16 cellular contexts compared by ENCODE assay signal in the genomic region with DNA sequence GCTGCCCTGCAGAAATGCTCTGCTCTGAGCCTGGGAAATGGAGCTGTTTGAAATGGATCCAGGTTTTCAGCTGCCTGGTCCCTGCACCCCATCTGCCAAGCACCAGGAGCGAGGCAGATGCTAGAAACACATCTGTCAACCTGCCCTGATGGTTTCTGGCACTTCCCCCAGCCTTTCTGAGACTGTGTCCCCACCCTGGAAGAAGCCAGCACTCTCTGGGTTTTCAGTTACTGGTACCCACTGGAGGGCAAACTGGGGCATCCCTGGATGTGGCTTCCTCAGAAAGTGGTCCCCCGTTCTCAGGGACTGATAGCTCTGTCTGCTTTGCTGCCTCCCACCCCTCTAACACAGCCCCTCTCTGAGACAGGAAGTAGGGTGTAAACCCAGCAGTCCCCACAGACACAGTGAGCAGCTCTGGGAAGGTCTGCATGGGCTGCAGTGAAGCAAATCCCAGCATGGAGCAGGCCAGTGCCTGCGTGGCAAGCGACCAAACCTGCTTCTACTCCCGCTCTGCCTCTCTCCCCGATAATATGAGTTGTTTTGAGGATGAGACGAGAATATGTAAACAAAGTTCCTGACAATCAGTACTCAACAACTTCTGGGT. TPM values are rescaled to one million over a fixed set of nuclear protein-coding genes. Genes with fewer than 3 reads are reported as not detected.
DNase-seq lines count a peak whose midpoint lies in the region; ATAC-seq and TF ChIP-seq lines count a peak whose summit lies in the region.
"Had no signal": no experiment of that assay in that cellular context is flagged by ENCODE, and none has a peak within 500 bp of the region (broad histone marks: within the 10 kb centered on the region; RNA-seq: fewer than 3 reads in every experiment).

No MANE protein-coding gene starts in this region.

- no peaks in the 10 kb centered on the region for H3K79me2 ChIP-seq in DND-41 (ENCODE audit: insufficient read depth, low read length)
- no peaks in the 10 kb centered on the region for H3K79me2 ChIP-seq in OCI-LY1 (ENCODE audit: insufficient read depth, low read length)

- H3K36me3 ChIP-seq in BLaER1 = no peaks in the 10 kb centered on the region
- H3K36me3 ChIP-seq in DND-41 (ENCODE audit: insufficient read depth, low read length) = no peaks in the 10 kb centered on the region
- no peaks in the 10 kb centered on the region for H3K36me3 ChIP-seq in OCI-LY1 (ENCODE audit: insufficient read depth, low read length)
- H3K36me3 ChIP-seq: SJCRH30 had no signal

- H3F3A ChIP-seq in OCI-LY1 (ENCODE audit: insufficient read depth, low read length) = no peaks in the 10 kb centered on the region

- peaks cover 6% of the 10 kb centered on the region for H3K9me3 Mint-ChIP-seq in glutamatergic neuron (ENCODE audit: unreplicated experiment)

- H4K20me1 ChIP-seq in BLaER1 = no peaks in the 10 kb centered on the region
- no peaks in the 10 kb centered on the region for H4K20me1 ChIP-seq in DND-41 (ENCODE audit: insufficient read depth, low read length)
- no peaks in the 10 kb centered on the region for H4K20me1 ChIP-seq in OCI-LY1 (ENCODE audit: insufficient read depth, low read length)

- H3K9me3 ChIP-seq in BLaER1 (no peaks in the 10 kb centered on the region), DND-41 (ENCODE audit: insufficient read depth, low read length, severe bottlenecking) (no peaks in the 10 kb centered on the region), OCI-LY1 (ENCODE audit: low read length) (no peaks in the 10 kb centered on the region)
- H3K9me3 ChIP-seq: A549, SJCRH30 had no signal

- no peaks in the 10 kb centered on the region for H3K36me3 Mint-ChIP-seq in glutamatergic neuron (ENCODE audit: unreplicated experiment)

- no peak overlapping the region for H3K4me3 Mint-ChIP-seq in glutamatergic neuron (ENCODE audit: unreplicated experiment)

- DNase-seq in DND-41 (peak; percentile 68), glutamatergic neuron (no peak), NCI-H2029 (lab: John Stamatoyannopoulos, UW) (no peak), C1 segment of cervical spinal cord (lab: John Stamatoyannopoulos, UW) (no peak)
- DNase-seq: GDM1, NCI-H1105, NCI-H2107, NCI-H226, NCI-H82, SJCRH30 had no signal

- H3K4me2 ChIP-seq in BLaER1 = peak overlapping the region; percentile 55
- peak overlapping the region; percentile 43 for H3K4me2 ChIP-seq in DND-41 (ENCODE audit: insufficient read depth, low read length)
- H3K4me2 ChIP-seq in OCI-LY1 (ENCODE audit: low read length) = peak overlapping the region; percentile 59
- H3K4me2 ChIP-seq: A549 had no signal

- no peaks in the 10 kb centered on the region for H3K9me2 ChIP-seq in OCI-LY1 (ENCODE audit: low read depth, low read length)

- no peaks in the 10 kb centered on the region for H3K27me3 ChIP-seq in BLaER1
- no peaks in the 10 kb centered on the region for H3K27me3 ChIP-seq in DND-41 (ENCODE audit: insufficient read depth, low read length, poor library complexity)
- no peaks in the 10 kb centered on the region for H3K27me3 ChIP-seq in OCI-LY1 (ENCODE audit: insufficient read depth, low read length)

- H3K27ac ChIP-seq in BLaER1 = no peak overlapping the region
- peak overlapping the region; percentile 70 for H3K27ac ChIP-seq in DND-41 (ENCODE audit: low read length)
- H3K27ac ChIP-seq in OCI-LY1 (ENCODE audit: low read depth, low read length, poor library complexity, severe bottlenecking) = peak overlapping the region; percentile 95
- H3K27ac ChIP-seq: A549, C4-2B, SJCRH30 had no signal

- H3K9ac ChIP-seq in BLaER1 = no peak overlapping the region
- H3K9ac ChIP-seq in DND-41 (ENCODE audit: low read depth, low read length) = peak overlapping the region; percentile 20
- H3K9ac ChIP-seq in OCI-LY1 (ENCODE audit: low read length) = peak overlapping the region; percentile 58

- peaks cover 4% of the 10 kb centered on the region for H3K27me3 Mint-ChIP-seq in glutamatergic neuron (ENCODE audit: unreplicated experiment)

- H3K4me3 ChIP-seq in BLaER1 (no peak overlapping the region), DND-41 (ENCODE audit: low read depth in 1 of 2, low read length in 2 of 2) (peak overlapping the region in 1 of 2 experiments; percentile 24; a peak in 1 of 4 replicates), OCI-LY1 (ENCODE audit: low read depth, low read length, poor library complexity, severe bottlenecking) (peak overlapping the region; percentile 30)
- H3K4me3 ChIP-seq: A549, SJCRH30 had no signal

- H2AFZ ChIP-seq in DND-41 (ENCODE audit: low read depth, low read length) = peak overlapping the region; percentile 68
- 0 out of 2 replicates have a peak overlapping the region, but pooled peaks have one; percentile 7 for H2AFZ ChIP-seq in OCI-LY1 (ENCODE audit: low read length)

- no peak for TF ChIP-seq CTCF in DND-41 (IDR thresholded peaks at IDR 0.05; ENCODE audit: borderline replicate concordance, extremely low read depth, low read length, poor library complexity, severe bottlenecking)
- no peak for TF ChIP-seq CTCF in OCI-LY1 (IDR thresholded peaks at IDR 0.05; ENCODE audit: low read length)
- TF ChIP-seq CTCF in glutamatergic neuron (IDR thresholded peaks at IDR 0.05; ENCODE audit: partially characterized antibody, unreplicated experiment) = no peak

- H3K4me1 ChIP-seq in BLaER1 (peaks cover 33% of the 10 kb centered on the region), DND-41 (ENCODE audit: insufficient read depth, low read length) (peaks cover 39% of the 10 kb centered on the region), OCI-LY1 (ENCODE audit: insufficient read depth, low read length, severe bottlenecking) (peaks cover 60% of the 10 kb centered on the region)
- H3K4me1 ChIP-seq: A549, SJCRH30 had no signal

- H3K4me1 Mint-ChIP-seq in glutamatergic neuron (ENCODE audit: low read depth, unreplicated experiment) = peaks cover 34% of the 10 kb centered on the region

- ATAC-seq in DND-41 (ENCODE audit: insufficient read depth, low read depth) (peak; percentile 81), HG03460 (IDR thresholded peaks at IDR 0.05; ENCODE audit: unreplicated experiment) (no peak)
- ATAC-seq: A549, HCT116 had no signal

- peak overlapping the region; percentile 80 for H3K27ac Mint-ChIP-seq in glutamatergic neuron (ENCODE audit: unreplicated experiment)

RNA-seq across cellular contexts. Expression of a gene that starts 54.2 kb away (rescaled TPM):
- 4.6 TPM for total RNA-seq in glutamatergic neuron (ENCODE audit: unreplicated experiment)
- total RNA-seq: SJCRH30 had no signal
